Comparison of ENCODE assay signal across 1 cellular context in genomic region chr6:8102122-8102958, GRCh38.
TF ChIP-seq lines count a peak whose summit lies in the region.

Gene EEF1E1 (minus strand): TSS chr6:8102548. CDS start chr6:8102521, 27 bp downstream.

TF ChIP-seq in GM12878, 131 proteins besides CTCF, POLR2A, EP300 and RAD21 (continued from another document and continues in another):
- no peak for TF ChIP-seq ZNF592 (IDR thresholded peaks at IDR 0.05)
- no peak for TF ChIP-seq GATAD2B (conservative IDR thresholded peaks at IDR 0.05; ENCODE audit: low read depth)
- TF ChIP-seq, protein P1, sequence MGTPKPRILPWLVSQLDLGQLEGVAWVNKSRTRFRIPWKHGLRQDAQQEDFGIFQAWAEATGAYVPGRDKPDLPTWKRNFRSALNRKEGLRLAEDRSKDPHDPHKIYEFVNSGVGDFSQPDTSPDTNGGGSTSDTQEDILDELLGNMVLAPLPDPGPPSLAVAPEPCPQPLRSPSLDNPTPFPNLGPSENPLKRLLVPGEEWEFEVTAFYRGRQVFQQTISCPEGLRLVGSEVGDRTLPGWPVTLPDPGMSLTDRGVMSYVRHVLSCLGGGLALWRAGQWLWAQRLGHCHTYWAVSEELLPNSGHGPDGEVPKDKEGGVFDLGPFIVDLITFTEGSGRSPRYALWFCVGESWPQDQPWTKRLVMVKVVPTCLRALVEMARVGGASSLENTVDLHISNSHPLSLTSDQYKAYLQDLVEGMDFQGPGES (IDR thresholded peaks at IDR 0.05), result no peak
- TF ChIP-seq SMARCA5 (IDR thresholded peaks at IDR 0.05), result no peak
- no peak for TF ChIP-seq MTA2 (IDR thresholded peaks at IDR 0.05; ENCODE audit: low read depth)
- TF ChIP-seq MYB (IDR thresholded peaks at IDR 0.05; ENCODE audit: borderline replicate concordance, low read depth, low read length), result no peak
- TF ChIP-seq NKRF (conservative IDR thresholded peaks at IDR 0.05), result peak; percentile 92
- TF ChIP-seq ZBTB33 (IDR thresholded peaks at IDR 0.05), result no peak
- TF ChIP-seq SUPT20H (IDR thresholded peaks at IDR 0.05; ENCODE audit: borderline replicate concordance, control insufficient read depth, low read depth, low read length), result no peak
- TF ChIP-seq CHD4 (IDR thresholded peaks at IDR 0.05), result no peak
- TF ChIP-seq CBFB (IDR thresholded peaks at IDR 0.05; ENCODE audit: low read depth), result peak; percentile 57; the same call in 1 of the 2 replicates
- TF ChIP-seq E2F8 (IDR thresholded peaks at IDR 0.05; ENCODE audit: low read depth, partially characterized antibody), result no peak
- TF ChIP-seq BHLHE40 (IDR thresholded peaks at IDR 0.05; ENCODE audit: borderline replicate concordance in 1 of 2, low read depth in 2 of 2, low read length in 1 of 2), result peak; percentile 17 to 38; a peak in 2 of 4 replicates
- TF ChIP-seq E2F4 (IDR thresholded peaks at IDR 0.05; ENCODE audit: low read depth, low read length), result peak; percentile 69; the same call in 1 of the 2 replicates
- TF ChIP-seq, protein P2, sequence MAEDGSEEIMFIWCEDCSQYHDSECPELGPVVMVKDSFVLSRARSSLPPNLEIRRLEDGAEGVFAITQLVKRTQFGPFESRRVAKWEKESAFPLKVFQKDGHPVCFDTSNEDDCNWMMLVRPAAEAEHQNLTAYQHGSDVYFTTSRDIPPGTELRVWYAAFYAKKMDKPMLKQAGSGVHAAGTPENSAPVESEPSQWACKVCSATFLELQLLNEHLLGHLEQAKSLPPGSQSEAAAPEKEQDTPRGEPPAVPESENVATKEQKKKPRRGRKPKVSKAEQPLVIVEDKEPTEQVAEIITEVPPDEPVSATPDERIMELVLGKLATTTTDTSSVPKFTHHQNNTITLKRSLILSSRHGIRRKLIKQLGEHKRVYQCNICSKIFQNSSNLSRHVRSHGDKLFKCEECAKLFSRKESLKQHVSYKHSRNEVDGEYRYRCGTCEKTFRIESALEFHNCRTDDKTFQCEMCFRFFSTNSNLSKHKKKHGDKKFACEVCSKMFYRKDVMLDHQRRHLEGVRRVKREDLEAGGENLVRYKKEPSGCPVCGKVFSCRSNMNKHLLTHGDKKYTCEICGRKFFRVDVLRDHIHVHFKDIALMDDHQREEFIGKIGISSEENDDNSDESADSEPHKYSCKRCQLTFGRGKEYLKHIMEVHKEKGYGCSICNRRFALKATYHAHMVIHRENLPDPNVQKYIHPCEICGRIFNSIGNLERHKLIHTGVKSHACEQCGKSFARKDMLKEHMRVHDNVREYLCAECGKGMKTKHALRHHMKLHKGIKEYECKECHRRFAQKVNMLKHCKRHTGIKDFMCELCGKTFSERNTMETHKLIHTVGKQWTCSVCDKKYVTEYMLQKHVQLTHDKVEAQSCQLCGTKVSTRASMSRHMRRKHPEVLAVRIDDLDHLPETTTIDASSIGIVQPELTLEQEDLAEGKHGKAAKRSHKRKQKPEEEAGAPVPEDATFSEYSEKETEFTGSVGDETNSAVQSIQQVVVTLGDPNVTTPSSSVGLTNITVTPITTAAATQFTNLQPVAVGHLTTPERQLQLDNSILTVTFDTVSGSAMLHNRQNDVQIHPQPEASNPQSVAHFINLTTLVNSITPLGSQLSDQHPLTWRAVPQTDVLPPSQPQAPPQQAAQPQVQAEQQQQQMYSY (CRISPR knock-in tag; IDR thresholded peaks at IDR 0.05), result no peak
- TF ChIP-seq YBX1 (IDR thresholded peaks at IDR 0.05), result no peak
- no peak for TF ChIP-seq FOXM1 (IDR thresholded peaks at IDR 0.05; ENCODE audit: low read depth, low read length)
- TF ChIP-seq NRF1 (conservative IDR thresholded peaks at IDR 0.05; ENCODE audit: low read depth, low read length), result no peak
- no peak for TF ChIP-seq NFYA (IDR thresholded peaks at IDR 0.05; ENCODE audit: borderline replicate concordance, low read depth, low read length)
- TF ChIP-seq, protein P3, sequence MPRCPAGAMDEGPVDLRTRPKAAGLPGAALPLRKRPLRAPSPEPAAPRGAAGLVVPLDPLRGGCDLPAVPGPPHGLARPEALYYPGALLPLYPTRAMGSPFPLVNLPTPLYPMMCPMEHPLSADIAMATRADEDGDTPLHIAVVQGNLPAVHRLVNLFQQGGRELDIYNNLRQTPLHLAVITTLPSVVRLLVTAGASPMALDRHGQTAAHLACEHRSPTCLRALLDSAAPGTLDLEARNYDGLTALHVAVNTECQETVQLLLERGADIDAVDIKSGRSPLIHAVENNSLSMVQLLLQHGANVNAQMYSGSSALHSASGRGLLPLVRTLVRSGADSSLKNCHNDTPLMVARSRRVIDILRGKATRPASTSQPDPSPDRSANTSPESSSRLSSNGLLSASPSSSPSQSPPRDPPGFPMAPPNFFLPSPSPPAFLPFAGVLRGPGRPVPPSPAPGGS (IDR thresholded peaks at IDR 0.05; ENCODE audit: borderline replicate concordance, insufficient read depth, low read depth, low read length, poor library complexity, severe bottlenecking), result no peak
- TF ChIP-seq SPI1 (IDR thresholded peaks at IDR 0.05; ENCODE audit: borderline replicate concordance, insufficient read depth, low read depth, low read length), result no peak
- TF ChIP-seq RELA (IDR thresholded peaks at IDR 0.05; ENCODE audit: borderline replicate concordance, partially characterized antibody), result no peak
- TF ChIP-seq ZNF687 (IDR thresholded peaks at IDR 0.05), result no peak
- TF ChIP-seq TCF7 (IDR thresholded peaks at IDR 0.05; ENCODE audit: borderline replicate concordance), result no peak
- TF ChIP-seq SMAD1 (IDR thresholded peaks at IDR 0.05; ENCODE audit: low read depth, partially characterized antibody), result no peak
- peak; percentile 79; the same call in 1 of the 2 replicates for TF ChIP-seq STAT1 (conservative IDR thresholded peaks at IDR 0.05)
- TF ChIP-seq HSF1 (IDR thresholded peaks at IDR 0.05; ENCODE audit: low read depth, low read length), result no peak
